Comparison of ENCODE assay signal across 13 cellular contexts in the genomic region with DNA sequence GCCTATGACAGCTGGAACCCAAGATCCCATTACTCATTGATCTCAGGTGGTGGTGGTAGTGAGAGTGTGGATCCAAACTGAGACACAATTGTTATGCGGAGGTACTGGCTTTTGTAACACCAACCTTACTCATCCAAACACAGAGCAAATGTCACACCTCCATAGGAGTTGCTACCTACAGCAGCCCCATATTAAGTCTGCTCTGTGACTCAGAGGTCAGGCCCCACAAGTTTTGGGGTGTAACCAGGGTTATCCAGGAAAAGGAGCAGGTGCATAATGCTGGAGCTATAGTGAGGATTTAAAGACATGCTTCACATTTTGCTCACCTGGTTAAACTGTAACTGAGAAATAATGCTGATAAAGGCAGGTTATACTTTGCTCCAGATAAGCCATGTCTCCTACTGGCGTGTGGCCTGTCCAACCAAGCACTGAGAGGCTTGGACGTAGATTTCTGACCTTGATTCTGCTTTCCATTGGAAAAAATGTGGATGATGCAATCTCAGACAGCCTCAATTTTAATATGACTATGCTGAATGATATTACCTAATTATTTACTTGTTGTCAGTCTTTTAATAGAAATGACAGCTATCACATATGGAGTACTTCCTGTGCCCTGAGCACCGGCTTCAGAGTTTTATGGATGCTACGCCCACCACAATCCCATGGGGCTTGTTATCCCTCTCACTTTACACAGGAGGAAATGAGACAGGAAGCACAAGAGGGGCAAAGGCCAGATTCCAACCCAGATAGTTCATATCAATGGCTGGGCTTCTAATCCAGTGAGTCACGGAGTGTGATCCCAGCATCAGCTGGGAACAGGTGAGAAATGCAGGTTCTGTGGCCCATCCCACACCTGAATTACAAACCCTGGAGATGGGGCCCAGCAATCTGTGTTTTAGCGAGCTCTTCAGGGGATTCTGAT.
DNase-seq lines count a peak whose midpoint lies in the region; ATAC-seq and TF ChIP-seq lines count a peak whose summit lies in the region.
"Had no signal": no experiment of that assay in that cellular context is flagged by ENCODE, and none has a peak within 500 bp of the region (broad histone marks: within the 10 kb centered on the region; RNA-seq: fewer than 3 reads in every experiment).

No MANE protein-coding gene starts in this region.

- POLR2A ChIA-PET in HEK293 (lab: Yijun Ruan, JAX) = no interaction called here

- no peaks in the 10 kb centered on the region for H3K27me3 ChIP-seq in Peyer's patch
- no peaks in the 10 kb centered on the region for H3K27me3 ChIP-seq in vagina

- peak in 1 of 2 donors; percentile 16 for TF ChIP-seq POLR2A in Peyer's patch (IDR thresholded peaks at IDR 0.05)
- TF ChIP-seq POLR2A in vagina (IDR thresholded peaks at IDR 0.05) = no peak

- ATAC-seq in HG02973 (IDR thresholded peaks at IDR 0.05; ENCODE audit: unreplicated experiment) = no peak
- no peak for ATAC-seq in HG03439 (IDR thresholded peaks at IDR 0.05; ENCODE audit: unreplicated experiment)

- peaks cover 4% of the 10 kb centered on the region for H3K4me1 ChIP-seq in HEK293 (ENCODE audit: control insufficient read depth, insufficient read depth, low read length)
- H3K4me1 ChIP-seq in Peyer's patch = peaks cover 0 to 21% (median 0%) of the 10 kb centered on the region in 4 donors
- H3K4me1 ChIP-seq in vagina = peaks cover 6% of the 10 kb centered on the region
- H3K4me1 ChIP-seq: SJSA1 had no signal

- no peak for TF ChIP-seq CTCF in HEK293 (tag by site-specific recombination; IDR thresholded peaks at IDR 0.05)
- TF ChIP-seq CTCF in Peyer's patch (IDR thresholded peaks at IDR 0.05) = peak in 1 of 6 experiments; percentile 3
- TF ChIP-seq CTCF in vagina (IDR thresholded peaks at IDR 0.05) = no peak

- DNase-seq in Peyer's patch (peak in 2 of 3 donors; percentile 66 to 90), fibroblast of the conjunctiva (ENCODE audit: low read depth) (peak; percentile 8), renal cortical epithelial cell (ENCODE audit: low read depth) (peak; percentile 59), vagina (ENCODE audit: extremely low spot score in 2 of 2) (no peak)
- DNase-seq: activated CD4-positive, alpha-beta T cell treated with anti-CD3 and anti-CD28 coated beads, Interleukin-2, amount 50 U/mL, for 1 hour; activated naive CD8-positive, alpha-beta T cell treated with anti-CD3 and anti-CD28 coated beads, Interleukin-2, amount 10 ng/mL, durations not matched to agents 7 days and 5 days; effector memory CD4-positive, alpha-beta T cell; GM23248; NCI-H187 treated with DMSO at 0.1 percent for 48 hours had no signal

- H3K4me3 ChIP-seq in HEK293 (ENCODE audit: low read depth, low read length) (no peak overlapping the region), Peyer's patch (peak overlapping the region in 1 of 4 donors; percentile 13), vagina (no peak overlapping the region)
- H3K4me3 ChIP-seq: GM23248, SJSA1 had no signal

- no peaks in the 10 kb centered on the region for H3K9me3 ChIP-seq in HEK293 (ENCODE audit: control insufficient read depth, insufficient read depth, low read depth, low read length)
- no peaks in the 10 kb centered on the region for H3K9me3 ChIP-seq in Peyer's patch
- no peaks in the 10 kb centered on the region for H3K9me3 ChIP-seq in vagina
- H3K9me3 ChIP-seq: SJSA1 had no signal

- H3K36me3 ChIP-seq in HEK293 (ENCODE audit: control insufficient read depth in 2 of 2, insufficient read depth in 1 of 2, low read length in 2 of 2) (no peaks in the 10 kb centered on the region), Peyer's patch (no peaks in the 10 kb centered on the region), vagina (no peaks in the 10 kb centered on the region)
- H3K36me3 ChIP-seq: SJSA1 had no signal

- CTCF ChIA-PET in HEK293 (lab: Yijun Ruan, JAX) = interaction anchor here (0.8 kb wide), 1 partner anchor 47 kb away, joined by 5 read pairs; no protein-coding TSS in a partner anchor

- H3K27ac ChIP-seq in HEK293 (ENCODE audit: extremely low read depth, low read depth, low read length) (no peak overlapping the region), Peyer's patch (peak overlapping the region in 3 of 4 donors; percentile 30 to 91 (median 78)), vagina (no peak overlapping the region)
- H3K27ac ChIP-seq: GM23248, SJSA1 had no signal

- intact Hi-C loops in vagina (cut with DNase I) = no loop called here

TF ChIP-seq in HEK293, 187 proteins besides CTCF, POLR2A, EP300 and RAD21 (continues in another document):
- TF ChIP-seq ZNF302 (tag by site-specific recombination; IDR thresholded peaks at IDR 0.05; ENCODE audit: low read depth) = no peak
- no peak for TF ChIP-seq ZNF133 (tag by site-specific recombination; IDR thresholded peaks at IDR 0.05)
- peak; percentile 21; the same call in 1 of the 2 replicates for TF ChIP-seq KLF9 (tag by site-specific recombination; IDR thresholded peaks at IDR 0.05; ENCODE audit: low read depth)
- peak; percentile 72 for TF ChIP-seq OSR2 (tag by site-specific recombination; IDR thresholded peaks at IDR 0.05)
- TF ChIP-seq, protein P1, sequence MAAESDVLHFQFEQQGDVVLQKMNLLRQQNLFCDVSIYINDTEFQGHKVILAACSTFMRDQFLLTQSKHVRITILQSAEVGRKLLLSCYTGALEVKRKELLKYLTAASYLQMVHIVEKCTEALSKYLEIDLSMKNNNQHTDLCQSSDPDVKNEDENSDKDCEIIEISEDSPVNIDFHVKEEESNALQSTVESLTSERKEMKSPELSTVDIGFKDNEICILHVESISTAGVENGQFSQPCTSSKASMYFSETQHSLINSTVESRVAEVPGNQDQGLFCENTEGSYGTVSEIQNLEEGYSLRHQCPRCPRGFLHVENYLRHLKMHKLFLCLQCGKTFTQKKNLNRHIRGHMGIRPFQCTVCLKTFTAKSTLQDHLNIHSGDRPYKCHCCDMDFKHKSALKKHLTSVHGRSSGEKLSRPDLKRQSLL (tag by site-specific recombination; IDR thresholded peaks at IDR 0.05) = no peak
- no peak for TF ChIP-seq MYNN (tag by site-specific recombination; IDR thresholded peaks at IDR 0.05; ENCODE audit: borderline replicate concordance)
- no peak for TF ChIP-seq ZBTB7A (tag by site-specific recombination; IDR thresholded peaks at IDR 0.05; ENCODE audit: low read depth)
- no peak for TF ChIP-seq ZNF521 (tag by site-specific recombination; IDR thresholded peaks at IDR 0.05)
- TF ChIP-seq, protein P2, sequence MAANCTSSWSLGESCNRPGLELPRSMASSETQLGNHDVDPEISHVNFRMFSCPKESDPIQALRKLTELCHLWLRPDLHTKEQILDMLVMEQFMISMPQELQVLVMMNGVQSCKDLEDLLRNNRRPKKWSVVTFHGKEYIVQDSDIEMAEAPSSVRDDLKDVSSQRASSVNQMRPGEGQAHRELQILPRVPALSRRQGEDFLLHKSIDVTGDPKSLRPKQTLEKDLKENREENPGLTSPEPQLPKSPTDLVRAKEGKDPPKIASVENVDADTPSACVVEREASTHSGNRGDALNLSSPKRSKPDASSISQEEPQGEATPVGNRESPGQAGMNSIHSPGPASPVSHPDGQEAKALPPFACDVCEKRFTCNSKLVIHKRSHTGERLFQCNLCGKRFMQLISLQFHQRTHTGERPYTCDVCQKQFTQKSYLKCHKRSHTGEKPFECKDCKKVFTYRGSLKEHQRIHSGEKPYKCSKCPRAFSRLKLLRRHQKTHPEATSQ (tag by site-specific recombination; IDR thresholded peaks at IDR 0.05) = no peak
- TF ChIP-seq, protein P3, sequence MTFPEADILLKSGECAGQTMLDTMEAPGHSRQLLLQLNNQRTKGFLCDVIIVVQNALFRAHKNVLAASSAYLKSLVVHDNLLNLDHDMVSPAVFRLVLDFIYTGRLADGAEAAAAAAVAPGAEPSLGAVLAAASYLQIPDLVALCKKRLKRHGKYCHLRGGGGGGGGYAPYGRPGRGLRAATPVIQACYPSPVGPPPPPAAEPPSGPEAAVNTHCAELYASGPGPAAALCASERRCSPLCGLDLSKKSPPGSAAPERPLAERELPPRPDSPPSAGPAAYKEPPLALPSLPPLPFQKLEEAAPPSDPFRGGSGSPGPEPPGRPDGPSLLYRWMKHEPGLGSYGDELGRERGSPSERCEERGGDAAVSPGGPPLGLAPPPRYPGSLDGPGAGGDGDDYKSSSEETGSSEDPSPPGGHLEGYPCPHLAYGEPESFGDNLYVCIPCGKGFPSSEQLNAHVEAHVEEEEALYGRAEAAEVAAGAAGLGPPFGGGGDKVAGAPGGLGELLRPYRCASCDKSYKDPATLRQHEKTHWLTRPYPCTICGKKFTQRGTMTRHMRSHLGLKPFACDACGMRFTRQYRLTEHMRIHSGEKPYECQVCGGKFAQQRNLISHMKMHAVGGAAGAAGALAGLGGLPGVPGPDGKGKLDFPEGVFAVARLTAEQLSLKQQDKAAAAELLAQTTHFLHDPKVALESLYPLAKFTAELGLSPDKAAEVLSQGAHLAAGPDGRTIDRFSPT (tag by site-specific recombination; IDR thresholded peaks at IDR 0.05) = no peak
- TF ChIP-seq ZNF747 (tag by site-specific recombination; IDR thresholded peaks at IDR 0.05) = no peak
- TF ChIP-seq, protein P4, sequence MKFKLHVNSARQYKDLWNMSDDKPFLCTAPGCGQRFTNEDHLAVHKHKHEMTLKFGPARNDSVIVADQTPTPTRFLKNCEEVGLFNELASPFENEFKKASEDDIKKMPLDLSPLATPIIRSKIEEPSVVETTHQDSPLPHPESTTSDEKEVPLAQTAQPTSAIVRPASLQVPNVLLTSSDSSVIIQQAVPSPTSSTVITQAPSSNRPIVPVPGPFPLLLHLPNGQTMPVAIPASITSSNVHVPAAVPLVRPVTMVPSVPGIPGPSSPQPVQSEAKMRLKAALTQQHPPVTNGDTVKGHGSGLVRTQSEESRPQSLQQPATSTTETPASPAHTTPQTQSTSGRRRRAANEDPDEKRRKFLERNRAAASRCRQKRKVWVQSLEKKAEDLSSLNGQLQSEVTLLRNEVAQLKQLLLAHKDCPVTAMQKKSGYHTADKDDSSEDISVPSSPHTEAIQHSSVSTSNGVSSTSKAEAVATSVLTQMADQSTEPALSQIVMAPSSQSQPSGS (tag by site-specific recombination; IDR thresholded peaks at IDR 0.05; ENCODE audit: low read depth) = no peak
- 0 out of 2 replicates have a peak, but pooled peaks have one; percentile 14 for TF ChIP-seq ZNF629 (tag by site-specific recombination; IDR thresholded peaks at IDR 0.05)
- no peak for TF ChIP-seq BCL11A (tag by site-specific recombination; IDR thresholded peaks at IDR 0.05; ENCODE audit: low read depth)
- TF ChIP-seq ZNF600 (tag by site-specific recombination; IDR thresholded peaks at IDR 0.05) = peak; percentile 45
- TF ChIP-seq PRDM1 (tag by site-specific recombination; IDR thresholded peaks at IDR 0.05) = no peak
- no peak for TF ChIP-seq ZNF768 (tag by site-specific recombination; IDR thresholded peaks at IDR 0.05)
- peak; percentile 25; the same call in 1 of the 2 replicates for TF ChIP-seq EGR2 (tag by site-specific recombination; IDR thresholded peaks at IDR 0.05; ENCODE audit: low read depth)
- TF ChIP-seq ZBTB20 (tag by site-specific recombination; IDR thresholded peaks at IDR 0.05) = peak; percentile 79

Comparison
In these comparisons a context has a peak if more than half of its experiments do, and no peak if none do; other contexts are left out.
1. H3K27ac ChIP-seq: peak in Peyer's patch (3 of 4); none in HEK293 (single experiment) and vagina (single experiment).
2. DNase-seq: peak in Peyer's patch (2 of 3), fibroblast of the conjunctiva (single experiment) and renal cortical epithelial cell (single experiment); none in vagina (0 of 2).